17 cellular contexts compared by ENCODE assay signal in the genomic region with DNA sequence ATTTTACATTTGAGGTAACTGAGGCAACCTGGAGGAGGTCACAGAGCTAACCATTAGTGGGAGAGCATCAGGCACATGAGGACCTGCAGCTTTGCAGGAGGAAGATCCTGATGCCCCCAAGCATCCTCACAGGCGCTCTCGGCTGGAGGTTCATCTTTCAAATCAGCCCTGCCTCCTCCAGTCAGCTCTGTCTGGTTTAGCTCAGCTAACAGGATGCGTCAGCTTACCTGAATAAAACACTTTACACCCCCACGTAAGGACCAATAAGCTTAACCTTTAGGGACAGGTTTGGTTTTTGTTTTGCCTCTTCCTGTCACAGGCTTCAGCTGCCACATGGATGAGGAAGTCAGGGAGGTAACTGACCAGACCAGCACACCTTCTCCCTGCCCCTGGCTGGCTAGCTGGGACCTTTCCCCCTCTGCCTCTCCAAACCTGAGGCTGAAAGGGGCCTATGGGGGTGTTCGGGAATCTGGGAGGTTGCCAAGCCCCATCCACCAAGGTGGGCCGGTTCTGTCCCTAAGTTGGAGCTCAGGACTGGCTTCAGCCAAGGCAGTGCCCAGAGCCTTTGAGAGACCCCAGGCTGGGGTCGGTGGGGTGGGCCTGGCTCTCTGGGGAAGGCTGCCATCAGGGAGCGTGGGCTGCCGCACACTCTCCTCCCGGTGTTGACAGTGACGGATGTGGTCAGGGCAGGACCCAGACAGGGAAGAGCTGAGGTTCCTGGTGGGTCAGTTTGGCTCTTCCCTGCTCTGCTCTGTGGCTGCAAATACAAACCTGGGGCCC. TPM values are rescaled to one million over a fixed set of nuclear protein-coding genes. Genes with fewer than 3 reads are reported as not detected.
"Had no signal": no experiment of that assay in that cellular context is flagged by ENCODE, and none has a peak within 500 bp of the region (broad histone marks: within the 10 kb centered on the region; RNA-seq: fewer than 3 reads in every experiment).

No MANE protein-coding gene starts in this region.

- H3K4me3 ChIP-seq: breast epithelium, heart left ventricle, left ventricle myocardium inferior, tibial artery, uterus had no signal

- H3K27ac Mint-ChIP-seq: activated CD8-positive, alpha-beta T cell treated with anti-CD3 and anti-CD28 coated beads, Interleukin-2, amount 10 ng/mL, durations not matched to agents 7 days and 5 days; activated naive CD8-positive, alpha-beta T cell treated with anti-CD3 and anti-CD28 coated beads, Interleukin-2, amount 10 ng/mL, durations not matched to agents 7 days and 5 days had no signal

- ATAC-seq: activated CD8-positive, alpha-beta T cell treated with anti-CD3 and anti-CD28 coated beads, Interleukin-2, amount 10 ng/mL, durations not matched to agents 7 days and 5 days had no signal

- H3K27ac ChIP-seq: breast epithelium, heart left ventricle, left ventricle myocardium inferior, tibial artery, uterus had no signal

- H3K9me3 Mint-ChIP-seq: activated naive CD8-positive, alpha-beta T cell treated with anti-CD3 and anti-CD28 coated beads, Interleukin-2, amount 10 ng/mL, durations not matched to agents 7 days and 5 days had no signal

- H3K27me3 ChIP-seq: uterus had no signal

- H3K4me1 ChIP-seq: tibial artery, uterus had no signal

- H3K4me1 Mint-ChIP-seq: activated naive CD8-positive, alpha-beta T cell treated with anti-CD3 and anti-CD28 coated beads, Interleukin-2, amount 10 ng/mL, durations not matched to agents 7 days and 5 days had no signal

- H3K36me3 ChIP-seq: breast epithelium, heart left ventricle, left ventricle myocardium inferior, tibial artery, uterus had no signal

- H3K27me3 Mint-ChIP-seq: activated naive CD8-positive, alpha-beta T cell treated with anti-CD3 and anti-CD28 coated beads, Interleukin-2, amount 10 ng/mL, durations not matched to agents 7 days and 5 days had no signal

- H3K9me3 ChIP-seq: breast epithelium, heart left ventricle, left ventricle myocardium inferior, tibial artery, uterus had no signal

- H3K36me3 Mint-ChIP-seq: activated naive CD8-positive, alpha-beta T cell treated with anti-CD3 and anti-CD28 coated beads, Interleukin-2, amount 10 ng/mL, durations not matched to agents 7 days and 5 days had no signal

- DNase-seq: activated CD8-positive, alpha-beta memory T cell treated with anti-CD3 and anti-CD28 coated beads, Interleukin-2, amount 50 U/mL, for 48 hours; activated CD8-positive, alpha-beta T cell treated with anti-CD3 and anti-CD28 coated beads, Interleukin-2, amount 10 ng/mL, durations not matched to agents 7 days and 5 days; activated naive CD8-positive, alpha-beta T cell treated with anti-CD3 and anti-CD28 coated beads, Interleukin-2, amount 10 ng/mL, durations not matched to agents 7 days and 5 days; anterior cingulate cortex; foreskin melanocyte; heart left ventricle; islet precursor cell; left ventricle myocardium inferior; mesendoderm; small intestine; tibial artery; uterus had no signal

- H3K4me3 Mint-ChIP-seq: activated CD8-positive, alpha-beta T cell treated with anti-CD3 and anti-CD28 coated beads, Interleukin-2, amount 10 ng/mL, durations not matched to agents 7 days and 5 days; activated naive CD8-positive, alpha-beta T cell treated with anti-CD3 and anti-CD28 coated beads, Interleukin-2, amount 10 ng/mL, durations not matched to agents 7 days and 5 days had no signal

- FAIRE-seq: endothelial cell of umbilical vein, small intestine had no signal

RNA-seq across cellular contexts. Expression of gene FCN1, which starts 20.0 kb away (rescaled TPM):
- total RNA-seq: activated CD8-positive, alpha-beta T cell treated with anti-CD3 and anti-CD28 coated beads, Interleukin-2, amount 10 ng/mL, durations not matched to agents 7 days and 5 days; endothelial cell of umbilical vein; T-helper 2 cell treated with Interferon-gamma antibody and Interleukin-4, amounts not matched to agents 100 ng/mL and 5 ng/mL, for 36 hours had no signal
- polyA plus RNA-seq: endothelial cell of umbilical vein had no signal

RNA-seq across cellular contexts. Expression of gene FCN2, which starts 57.1 kb away (rescaled TPM):
- total RNA-seq: activated CD8-positive, alpha-beta T cell treated with anti-CD3 and anti-CD28 coated beads, Interleukin-2, amount 10 ng/mL, durations not matched to agents 7 days and 5 days; activated naive CD8-positive, alpha-beta T cell treated with anti-CD3 and anti-CD28 coated beads, Interleukin-2, amount 10 ng/mL, durations not matched to agents 7 days and 5 days; endothelial cell of umbilical vein; left ventricle myocardium inferior; posterior vena cava; right cardiac atrium; T-helper 2 cell treated with Interferon-gamma antibody and Interleukin-4, amounts not matched to agents 100 ng/mL and 5 ng/mL, for 36 hours had no signal
- polyA plus RNA-seq: endothelial cell of umbilical vein, small intestine had no signal
